ENCODE assay signal across 8 cellular contexts in the genomic region with DNA sequence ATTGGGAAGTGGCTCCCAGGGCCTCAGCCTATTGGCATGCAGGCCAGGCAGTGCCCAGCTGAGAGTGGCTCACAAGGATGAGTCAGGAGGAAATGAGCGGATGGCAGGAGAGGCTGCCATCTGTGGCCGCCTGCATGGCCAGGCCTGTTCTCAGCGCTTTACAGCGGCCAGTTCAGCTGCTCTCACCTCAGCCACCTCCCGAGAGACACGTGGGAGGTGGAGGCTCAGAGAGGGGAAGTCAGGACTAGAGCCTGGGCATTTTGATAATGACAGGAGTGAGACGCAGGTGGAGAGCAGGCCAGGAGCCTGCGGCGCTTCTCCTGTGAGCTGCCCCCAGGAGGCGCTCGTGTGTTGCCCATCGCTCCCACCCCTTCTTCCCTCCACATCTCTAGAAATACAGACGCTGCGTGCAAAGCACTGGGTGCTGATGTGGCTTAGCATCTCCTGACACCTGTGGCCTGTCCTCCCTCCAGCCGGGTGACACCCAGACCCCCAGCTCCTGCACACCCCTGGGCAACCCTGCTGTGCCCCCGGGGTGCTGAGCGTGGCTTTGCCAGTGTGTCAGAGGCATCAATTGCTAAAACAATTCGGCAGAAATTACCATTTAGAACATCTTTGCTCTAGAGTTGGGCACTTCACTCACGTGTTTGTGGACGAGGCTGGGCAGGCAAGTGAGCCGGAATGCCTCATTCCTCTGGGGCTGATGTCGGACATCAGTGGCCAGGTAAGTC. TPM values are rescaled to one million over a fixed set of nuclear protein-coding genes. Genes with fewer than 3 reads are reported as not detected.
DNase-seq lines count a peak whose midpoint lies in the region; ATAC-seq lines count a peak whose summit lies in the region.

No MANE protein-coding gene starts in this region.

- no peaks in the 10 kb centered on the region for H3K9me3 Mint-ChIP-seq in activated CD4-positive, alpha-beta memory T cell treated with anti-CD3 and anti-CD28 coated beads for 36 hours
- H3K9me3 Mint-ChIP-seq in effector memory CD8-positive, alpha-beta T cell: no peaks in the 10 kb centered on the region
- H3K9me3 Mint-ChIP-seq in naive thymus-derived CD4-positive, alpha-beta T cell: peaks cover 0 to 3% (median 0%) of the 10 kb centered on the region in 11 donors

- no peak overlapping the region for H3K27ac ChIP-seq in naive thymus-derived CD4-positive, alpha-beta T cell (ENCODE audit: low read depth, low read length)

- DNase-seq in Ammon's horn (ENCODE audit: low spot score) (peak; percentile 52), NCI-H748 treated with DMSO at 0.1 percent for 48 hours (lab: John Stamatoyannopoulos, UW) (peak; percentile 76)
- peak; percentile 83 for DNase-seq in activated CD4-positive, alpha-beta memory T cell treated with anti-CD3 and anti-CD28 coated beads for 36 hours
- DNase-seq in effector memory CD8-positive, alpha-beta T cell: peak; percentile 58 to 70 (median 68)
- peak; percentile 61 to 80 (median 70) for DNase-seq in naive thymus-derived CD4-positive, alpha-beta T cell
- DNase-seq in stimulated activated naive CD4-positive, alpha-beta T cell (lab: John Stamatoyannopoulos, UW): peak; percentile 49 to 78 (median 58)

- H3K9me3 ChIP-seq in naive thymus-derived CD4-positive, alpha-beta T cell (ENCODE audit: control insufficient read depth in 2 of 3, low read length in 3 of 3): no peaks in the 10 kb centered on the region

- no peak overlapping the region for H3K4me3 Mint-ChIP-seq in activated CD4-positive, alpha-beta memory T cell treated with anti-CD3 and anti-CD28 coated beads for 36 hours
- no peak overlapping the region for H3K4me3 Mint-ChIP-seq in effector memory CD8-positive, alpha-beta T cell
- H3K4me3 Mint-ChIP-seq in naive thymus-derived CD4-positive, alpha-beta T cell: no peak overlapping the region

- H3K4me3 ChIP-seq in naive thymus-derived CD4-positive, alpha-beta T cell (ENCODE audit: low read length): no peak overlapping the region

- no peaks in the 10 kb centered on the region for H3K36me3 ChIP-seq in naive thymus-derived CD4-positive, alpha-beta T cell (ENCODE audit: control insufficient read depth in 2 of 3, insufficient read depth in 3 of 3, low read length in 3 of 3)

- H3K27ac Mint-ChIP-seq in activated CD4-positive, alpha-beta memory T cell treated with anti-CD3 and anti-CD28 coated beads for 36 hours: peak overlapping the region; percentile 51
- no peak overlapping the region for H3K27ac Mint-ChIP-seq in effector memory CD8-positive, alpha-beta T cell
- no peak overlapping the region for H3K27ac Mint-ChIP-seq in naive thymus-derived CD4-positive, alpha-beta T cell

- no peaks in the 10 kb centered on the region for H3K36me3 Mint-ChIP-seq in activated CD4-positive, alpha-beta memory T cell treated with anti-CD3 and anti-CD28 coated beads for 36 hours
- H3K36me3 Mint-ChIP-seq in effector memory CD8-positive, alpha-beta T cell (ENCODE audit: insufficient read depth): no peaks in the 10 kb centered on the region
- H3K36me3 Mint-ChIP-seq in naive thymus-derived CD4-positive, alpha-beta T cell: no peaks in the 10 kb centered on the region

- peaks cover 2% of the 10 kb centered on the region for H3K27me3 Mint-ChIP-seq in activated CD4-positive, alpha-beta memory T cell treated with anti-CD3 and anti-CD28 coated beads for 36 hours
- H3K27me3 Mint-ChIP-seq in effector memory CD8-positive, alpha-beta T cell: peaks cover 7 to 42% of the 10 kb centered on the region in 2 donors
- H3K27me3 Mint-ChIP-seq in naive thymus-derived CD4-positive, alpha-beta T cell: peaks cover 0 to 6% (median 0%) of the 10 kb centered on the region in 5 donors

- POLR2A ChIA-PET in activated CD4-positive, alpha-beta memory T cell treated with anti-CD3 and anti-CD28 coated beads for 36 hours (lab: Charles Lee): no interaction called here
- POLR2A ChIA-PET in naive thymus-derived CD4-positive, alpha-beta T cell (lab: Charles Lee): interaction anchor here (0.6 to 1.5 kb wide), 3 partner anchors 52 to 162 kb away, joined by 3 to 4 read pairs (median 3); a partner anchor contains a TSS

- peak; percentile 49 for ATAC-seq in GM21360 (IDR thresholded peaks at IDR 0.05; ENCODE audit: unreplicated experiment)
- peak; percentile 99 for ATAC-seq in effector memory CD8-positive, alpha-beta T cell (replicated peaks)
- ATAC-seq in naive thymus-derived CD4-positive, alpha-beta T cell: peak; percentile 96
- no peak for ATAC-seq in GM18502 (IDR thresholded peaks at IDR 0.05; ENCODE audit: poor library complexity, unreplicated experiment)

- intact Hi-C loops in activated CD4-positive, alpha-beta memory T cell treated with anti-CD3 and anti-CD28 coated beads for 36 hours (cut with micrococcal nuclease): loop anchor here (1.0 to 5.0 kb wide), 2 partner anchors 60 to 222 kb away; no protein-coding TSS in a partner anchor
- intact Hi-C loops in naive thymus-derived CD4-positive, alpha-beta T cell (cut with micrococcal nuclease): loop anchor here (1.0 to 5.0 kb wide), 11 partner anchors 36 to 543 kb away; a partner anchor contains a TSS

- no peaks in the 10 kb centered on the region for H3K27me3 ChIP-seq in naive thymus-derived CD4-positive, alpha-beta T cell (ENCODE audit: control insufficient read depth in 2 of 2, insufficient read depth in 2 of 2, low read length in 2 of 2)

- CTCF ChIA-PET in activated CD4-positive, alpha-beta memory T cell treated with anti-CD3 and anti-CD28 coated beads for 36 hours (lab: Charles Lee): interaction anchor here (0.7 to 4.0 kb wide), 17 partner anchors 13 to 471 kb away, joined by 3 to 40 read pairs (median 4); no protein-coding TSS in a partner anchor
- CTCF ChIA-PET in naive thymus-derived CD4-positive, alpha-beta T cell (lab: Charles Lee): interaction anchor here (0.6 to 3.4 kb wide), 10 partner anchors 42 to 321 kb away, joined by 3 to 14 read pairs (median 4); no protein-coding TSS in a partner anchor

- H3K4me1 ChIP-seq in naive thymus-derived CD4-positive, alpha-beta T cell (ENCODE audit: control insufficient read depth in 2 of 2, insufficient read depth in 2 of 2, low read length in 2 of 2): no peaks in the 10 kb centered on the region

- H3K4me1 Mint-ChIP-seq in activated CD4-positive, alpha-beta memory T cell treated with anti-CD3 and anti-CD28 coated beads for 36 hours (ENCODE audit: low read depth): peaks cover 4% of the 10 kb centered on the region
- H3K4me1 Mint-ChIP-seq in effector memory CD8-positive, alpha-beta T cell (ENCODE audit: low read depth in 2 of 2): peaks cover 3% of the 10 kb centered on the region in 2 donors
- H3K4me1 Mint-ChIP-seq in naive thymus-derived CD4-positive, alpha-beta T cell: peaks cover 0 to 4% (median 0%) of the 10 kb centered on the region in 7 donors

RNA-seq across cellular contexts. Expression of a gene that starts 21.4 kb away (rescaled TPM):
- total RNA-seq in activated CD4-positive, alpha-beta memory T cell treated with anti-CD3 and anti-CD28 coated beads for 36 hours: 1 to 10 TPM; 3.3 to 3.5 TPM
- total RNA-seq in naive thymus-derived CD4-positive, alpha-beta T cell: 1 to 10 TPM in 1 of 5 experiments, under 1 TPM in 2, not detected in 2; 0.27 to 2.0 (median 0.66) TPM
- not detected for polyA plus RNA-seq in naive thymus-derived CD4-positive, alpha-beta T cell

RNA-seq across cellular contexts. Expression of a gene that starts 36.6 kb away (rescaled TPM):
- total RNA-seq in activated CD4-positive, alpha-beta memory T cell treated with anti-CD3 and anti-CD28 coated beads for 36 hours: 10 to 100 TPM; 88.6 to 89.2 TPM
- total RNA-seq in naive thymus-derived CD4-positive, alpha-beta T cell: 100 to 1,000 TPM; 106 to 157 (median 124) TPM
- 10 to 100 TPM; 29.4 to 50.0 TPM for polyA plus RNA-seq in naive thymus-derived CD4-positive, alpha-beta T cell

RNA-seq across cellular contexts. Expression of a gene that starts 51.7 kb away (rescaled TPM):
- total RNA-seq in activated CD4-positive, alpha-beta memory T cell treated with anti-CD3 and anti-CD28 coated beads for 36 hours: 10 to 100 TPM; 18.8 to 19.7 TPM
- total RNA-seq in naive thymus-derived CD4-positive, alpha-beta T cell: 10 to 100 TPM; 26.7 to 36.6 (median 32.4) TPM
- 1 to 10 TPM; 3.4 to 5.9 TPM for polyA plus RNA-seq in naive thymus-derived CD4-positive, alpha-beta T cell

RNA-seq across cellular contexts. Expression of a gene that starts 59.4 kb away (rescaled TPM):
- total RNA-seq in activated CD4-positive, alpha-beta memory T cell treated with anti-CD3 and anti-CD28 coated beads for 36 hours: not detected
- not detected for total RNA-seq in naive thymus-derived CD4-positive, alpha-beta T cell
- not detected for polyA plus RNA-seq in naive thymus-derived CD4-positive, alpha-beta T cell
